8 cellular contexts compared by ENCODE assay signal in genomic region chr17:64776720-64777412, GRCh38.
A peak's percentile ranks its signal among the peaks of the same experiment; 100 is the strongest.
DNase-seq lines count a peak whose midpoint lies in the region; ATAC-seq and TF ChIP-seq lines count a peak whose summit lies in the region.
"Not testable (repeated sequence)": the region's sequence is repeated elsewhere in the genome, so short reads cannot be mapped to it uniquely, and the experiment has no call there.

No MANE protein-coding gene starts in this region.

- peak overlapping the region in 3 of 4 donors; percentile 8 to 44 (median 30) for H3K4me3 ChIP-seq in tibial nerve

- TF ChIP-seq POLR2A in tibial nerve (IDR thresholded peaks at IDR 0.05) = peak in 1 of 2 donors; percentile 26

- not testable (repeated sequence) for H3K9me3 ChIP-seq in tibial nerve

- peaks cover 0 to 58% (median 41%) of the 10 kb centered on the region in 4 donors for H3K4me1 ChIP-seq in tibial nerve

- H3K27ac ChIP-seq in tibial nerve = peak overlapping the region in 2 of 4 donors; percentile 21 to 41

- WGBS in tibial nerve, 2 donors = 3 to 4% methylated on average over 17 to 28 of the region's 38 CpGs

- peak in 1 of 2 donors; percentile 44 for TF ChIP-seq EP300 in tibial nerve (IDR thresholded peaks at IDR 0.05)

- H3K27me3 ChIP-seq in tibial nerve = peaks cover 0 to 41% of the 10 kb centered on the region in 2 donors

- intact Hi-C loops in left cardiac atrium (cut with DNase I); posterior cingulate gyrus (cut with DNase I): not testable (repeated sequence)

- peak; percentile 47 for DNase-seq in NCI-H2081 treated with DMSO at 0.1 percent for 48 hours (lab: John Stamatoyannopoulos, UW)
- peak; percentile 67 for DNase-seq in T-helper 9 cell
- peak in 56 of 58 donors; percentile 25 to 90 (median 71) for DNase-seq in anterior cingulate cortex (lab: John Stamatoyannopoulos, UW)
- DNase-seq in left cardiac atrium = peak; percentile 88
- peak; percentile 72 to 98 (median 82) for DNase-seq in posterior cingulate gyrus
- peak; percentile 51 to 66 for DNase-seq in tibial nerve (ENCODE audit: low spot score in 2 of 2)

- H3K36me3 ChIP-seq in tibial nerve = not testable (repeated sequence)

- TF ChIP-seq CTCF in GM12872 (IDR thresholded peaks at IDR 0.05; ENCODE audit: insufficient read depth, low read depth, low read length) (peak; percentile 88), tibial nerve (IDR thresholded peaks at IDR 0.05) (peak; percentile 90 to 96 (median 96))

- ATAC-seq in HG02973 (IDR thresholded peaks at IDR 0.05; ENCODE audit: unreplicated experiment) (peak; percentile 64), left cardiac atrium (peak; percentile 67 to 82)
